In the genomic region with DNA sequence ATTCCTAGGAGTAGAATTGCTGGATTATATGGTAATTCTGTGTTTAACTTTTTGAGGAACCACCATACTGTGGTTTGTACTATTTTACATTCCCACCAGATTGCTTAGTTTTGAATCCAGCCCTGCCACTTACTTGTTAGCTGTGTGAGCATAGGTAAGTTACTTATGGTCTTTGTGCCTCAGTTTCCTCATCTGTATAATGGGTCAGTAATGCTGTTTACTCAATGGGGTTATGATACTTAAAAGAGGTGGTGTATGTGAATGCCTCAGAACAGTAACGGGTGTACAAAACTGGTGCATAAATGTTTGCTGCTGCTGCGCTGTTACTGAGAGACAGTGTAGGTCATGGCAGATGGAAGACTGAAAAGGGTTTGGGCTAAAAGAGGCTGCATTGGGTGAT, we compare ENCODE assay signal across 34 cellular contexts.
"Had no signal": no experiment of that assay in that cellular context is flagged by ENCODE, and none has a peak within 500 bp of the region (broad histone marks: within the 10 kb centered on the region; RNA-seq: fewer than 3 reads in every experiment).

No MANE protein-coding gene starts in this region.

- H3K4me3 ChIP-seq: MG63 had no signal

- H3K9me3 ChIP-seq: MG63 had no signal

- H3K36me3 ChIP-seq: MG63 had no signal

- DNase-seq: Karpas-422, Kasumi-1, MG63, MM.1S, MV-4-11, NCI-H1048, NCI-H1092, NCI-H1092 treated with DMSO at 0.1 percent for 48 hours, NCI-H1105, NCI-H1105 treated with DMSO at 0.1 percent for 48 hours, NCI-H1417, NCI-H1417 treated with DMSO at 0.1 percent for 48 hours, NCI-H1436, NCI-H1436 treated with DMSO at 0.1 percent for 48 hours, NCI-H146, NCI-H1694, NCI-H1694 treated with DMSO at 0.1 percent for 48 hours, NCI-H187, NCI-H187 treated with DMSO at 0.1 percent for 48 hours, NCI-H1930, NCI-H2029, NCI-H2029 treated with DMSO at 0.1 percent for 48 hours, NCI-H2081, NCI-H2081 treated with DMSO at 0.1 percent for 48 hours, NCI-H2107, NCI-H2171, NCI-H2171 treated with DMSO at 0.1 percent for 48 hours, NCI-H2227 treated with DMSO at 0.1 percent for 48 hours, NCI-H226, NCI-H345, NCI-H446, NCI-H446 treated with DMSO at 0.1 percent for 48 hours, NCI-H510A, NCI-H510A treated with DMSO at 0.1 percent for 48 hours had no signal

- H3K27me3 ChIP-seq: MG63 had no signal
